In genomic region chr16:56136256-56136655, GRCh38 we compare ENCODE assay signal across 35 cellular contexts.
"Had no signal": no experiment of that assay in that cellular context is flagged by ENCODE, and none has a peak within 500 bp of the region (broad histone marks: within the 10 kb centered on the region; RNA-seq: fewer than 3 reads in every experiment).

No MANE protein-coding gene starts in this region.

- H3K4me2 ChIP-seq: KMS-11 had no signal

- H3K4me3 ChIP-seq: MG63 had no signal

- H3K9ac ChIP-seq: KMS-11 had no signal

- DNase-seq: Karpas-422, Kasumi-1, KG1, MG63, MM.1S, MV-4-11, NCI-H1048, NCI-H1092, NCI-H1092 treated with DMSO at 0.1 percent for 48 hours, NCI-H1105, NCI-H1105 treated with DMSO at 0.1 percent for 48 hours, NCI-H1417, NCI-H1417 treated with DMSO at 0.1 percent for 48 hours, NCI-H1436, NCI-H1436 treated with DMSO at 0.1 percent for 48 hours, NCI-H146, NCI-H1694, NCI-H1694 treated with DMSO at 0.1 percent for 48 hours, NCI-H187, NCI-H187 treated with DMSO at 0.1 percent for 48 hours, NCI-H1930, NCI-H2029, NCI-H2029 treated with DMSO at 0.1 percent for 48 hours, NCI-H2081, NCI-H2081 treated with DMSO at 0.1 percent for 48 hours, NCI-H2107, NCI-H2171, NCI-H2171 treated with DMSO at 0.1 percent for 48 hours, NCI-H2227 treated with DMSO at 0.1 percent for 48 hours, NCI-H226, NCI-H345, NCI-H446, NCI-H446 treated with DMSO at 0.1 percent for 48 hours, NCI-H510A had no signal

- H3K36me3 ChIP-seq: MG63 had no signal

- H3K9me3 ChIP-seq: MG63 had no signal

- H3K27ac ChIP-seq: KMS-11 had no signal
